Comparison of ENCODE assay signal across 8 cellular contexts in the genomic region with DNA sequence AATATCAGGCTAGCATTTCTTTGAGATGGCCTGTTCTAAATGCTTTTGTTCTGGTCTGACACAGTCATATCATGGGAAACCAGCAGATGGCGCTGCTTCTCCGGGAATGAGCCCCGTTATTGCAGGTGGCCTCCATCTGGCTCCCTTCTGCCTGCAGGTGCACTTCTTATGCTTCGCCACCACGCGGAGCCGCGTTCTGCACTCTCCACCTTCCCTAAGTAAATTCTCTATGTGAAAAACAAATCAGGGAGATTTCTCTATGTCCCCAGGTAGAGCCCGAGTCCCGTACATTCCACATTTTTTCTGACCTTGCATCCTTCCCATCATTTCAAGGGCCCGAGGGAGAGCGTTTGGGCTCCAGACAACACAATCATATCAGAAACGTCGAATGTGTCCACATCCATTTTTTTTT. TPM values are rescaled to one million over a fixed set of nuclear protein-coding genes. Genes with fewer than 3 reads are reported as not detected.
DNase-seq lines count a peak whose midpoint lies in the region; ATAC-seq and TF ChIP-seq lines count a peak whose summit lies in the region.

No MANE protein-coding gene starts in this region.

- no peaks in the 10 kb centered on the region; the same call in 1 of the 2 replicates for H3K4me1 ChIP-seq in BE2C

- no peak overlapping the region for H3K4me3 ChIP-seq in BE2C (ENCODE audit: low read depth, low read length)

- no peaks in the 10 kb centered on the region for H3K36me3 ChIP-seq in BE2C

- peak; percentile 90 for DNase-seq in BE2C
- DNase-seq in GM19238 (ENCODE audit: insufficient read length, low spot score), result peak; percentile 78
- DNase-seq in NCI-H345 treated with DMSO at 0.1 percent for 48 hours (lab: John Stamatoyannopoulos, UW; ENCODE audit: unreplicated experiment), result peak; percentile 88
- DNase-seq in activated CD4-positive, CD25-positive, alpha-beta regulatory T cell (lab: John Stamatoyannopoulos, UW), result peak; percentile 55 to 88 (median 66)
- DNase-seq in central memory CD4-positive, alpha-beta T cell, result peak; percentile 68
- peak; percentile 91 for DNase-seq in kidney glomerular epithelial cell (lab: John Stamatoyannopoulos, UW)
- peak; percentile 92 to 94 for DNase-seq in stimulated activated CD4-positive, alpha-beta T cell treated with anti-CD3 and anti-CD28 coated beads, Interleukin-2, amount 100 ng/mL, for 48 hours

- H3K27me3 ChIP-seq in BE2C, result no peaks in the 10 kb centered on the region

- peak; percentile 99 for TF ChIP-seq CTCF in BE2C (IDR thresholded peaks at IDR 0.05; ENCODE audit: low read depth, low read length)

- H3K9me3 ChIP-seq in BE2C, result no peaks in the 10 kb centered on the region

- ATAC-seq in HG03280 (IDR thresholded peaks at IDR 0.05; ENCODE audit: unreplicated experiment), result peak; percentile 93

RNA-seq across cellular contexts. Expression of a gene that starts 26.2 kb away (rescaled TPM):
- 189 TPM for polyA plus RNA-seq in BE2C (2012; ENCODE audit: insufficient read depth, insufficient read length, low read depth)

RNA-seq across cellular contexts. Expression of a gene that starts 44.6 kb away (rescaled TPM):
- 13.0 TPM for polyA plus RNA-seq in BE2C (2012; ENCODE audit: insufficient read depth, insufficient read length, low read depth)
